Comparison of ENCODE assay signal across 19 cellular contexts in genomic region chr4:56080384-56080783, GRCh38.
DNase-seq lines count a peak whose midpoint lies in the region; ATAC-seq and TF ChIP-seq lines count a peak whose summit lies in the region.
"Had no signal": no experiment of that assay in that cellular context is flagged by ENCODE, and none has a peak within 500 bp of the region (broad histone marks: within the 10 kb centered on the region; RNA-seq: fewer than 3 reads in every experiment).

No MANE protein-coding gene starts in this region.

- no peak for TF ChIP-seq CTCF in HEK293 (tag by site-specific recombination; IDR thresholded peaks at IDR 0.05)
- no peak for TF ChIP-seq CTCF in colonic mucosa (IDR thresholded peaks at IDR 0.05)
- no peak for TF ChIP-seq CTCF in nephron progenitor cell (IDR thresholded peaks at IDR 0.05)
- no peak for TF ChIP-seq CTCF in foreskin keratinocyte (conservative IDR thresholded peaks at IDR 0.05)
- no peak for TF ChIP-seq CTCF in GM10248 (IDR thresholded peaks at IDR 0.05; ENCODE audit: control extremely low read depth, extremely low read depth, low read depth, missing control alignments)

- H3K9me3 ChIP-seq in HEK293 (ENCODE audit: control insufficient read depth, insufficient read depth, low read depth, low read length), result no peaks in the 10 kb centered on the region
- no peaks in the 10 kb centered on the region for H3K9me3 ChIP-seq in colonic mucosa
- H3K9me3 ChIP-seq: A549 had no signal

- peak; percentile 38 for DNase-seq in colonic mucosa
- DNase-seq in left kidney (ENCODE audit: low read depth, low spot score), result peak; percentile 87
- no peak for DNase-seq in nephron progenitor cell
- DNase-seq in foreskin keratinocyte, result no peak
- no peak for DNase-seq in GM10248 (ENCODE audit: extremely low spot score)
- no peak for DNase-seq in GM03348 (ENCODE audit: low spot score)
- DNase-seq in DMS153 treated with DMSO at 0.1 percent for 48 hours (lab: John Stamatoyannopoulos, UW; ENCODE audit: unreplicated experiment), result no peak
- DNase-seq: CD4-positive, alpha-beta memory T cell; DMS153; DMS79 treated with DMSO at 0.1 percent for 48 hours; GF-D8; HCEC 1CT; IMR-90 had no signal

- H3K27me3 ChIP-seq in colonic mucosa (no peaks in the 10 kb centered on the region), foreskin keratinocyte (peaks cover 4% of the 10 kb centered on the region)
- H3K27me3 ChIP-seq: BLaER1 had no signal

- peaks cover 31% of the 10 kb centered on the region for H3K36me3 Mint-ChIP-seq in nephron progenitor cell (ENCODE audit: low read depth)
- H3K36me3 Mint-ChIP-seq: CD14-positive monocyte; CD4-positive, alpha-beta memory T cell had no signal

- intact Hi-C loops in colonic mucosa (cut with DNase I), result no loop called here

- ATAC-seq in foreskin keratinocyte, result no peak
- ATAC-seq: A549, GM23338 had no signal

- no peak overlapping the region for H3K9ac ChIP-seq in colonic mucosa (ENCODE audit: low read depth in 2 of 2, low read length in 2 of 2)
- H3K9ac ChIP-seq: BLaER1 had no signal

- H3K27ac ChIP-seq in HEK293 (ENCODE audit: extremely low read depth, low read depth, low read length) (no peak overlapping the region), colonic mucosa (no peak overlapping the region), foreskin keratinocyte (no peak overlapping the region)
- H3K27ac ChIP-seq: 22Rv1, A549, BLaER1 had no signal

- peaks cover 3% of the 10 kb centered on the region for H3K4me1 ChIP-seq in HEK293 (ENCODE audit: control insufficient read depth, insufficient read depth, low read length)
- H3K4me1 ChIP-seq in colonic mucosa, result no peaks in the 10 kb centered on the region
- no peaks in the 10 kb centered on the region for H3K4me1 ChIP-seq in foreskin keratinocyte
- H3K4me1 ChIP-seq: A549 had no signal

- H3K4me1 Mint-ChIP-seq in nephron progenitor cell, result peaks cover 52% of the 10 kb centered on the region
- H3K4me1 Mint-ChIP-seq: CD14-positive monocyte; CD4-positive, alpha-beta memory T cell had no signal

- H3K4me3 ChIP-seq in HEK293 (ENCODE audit: low read depth, low read length), result no peak overlapping the region
- H3K4me3 ChIP-seq in colonic mucosa, result no peak overlapping the region
- H3K4me3 ChIP-seq: A549, BLaER1, GM23338 had no signal

- H3K27me3 Mint-ChIP-seq in nephron progenitor cell (ENCODE audit: low read depth, poor library complexity), result no peaks in the 10 kb centered on the region

- H3K27ac Mint-ChIP-seq in nephron progenitor cell, result peak overlapping the region; percentile 83
- H3K27ac Mint-ChIP-seq: CD14-positive monocyte; CD4-positive, alpha-beta memory T cell; GM23338 had no signal

- peaks cover 14% of the 10 kb centered on the region for H3K9me3 Mint-ChIP-seq in nephron progenitor cell

- CTCF ChIA-PET in HEK293 (lab: Yijun Ruan, JAX) (no interaction called here), GM10248 (lab: Yijun Ruan, JAX) (interaction anchor here (1.4 kb wide), 1 partner anchor 10 kb away, joined by 3 read pairs; no protein-coding TSS in a partner anchor)

- POLR2A ChIA-PET in HEK293 (lab: Yijun Ruan, JAX), result no interaction called here
- POLR2A ChIA-PET in GM10248 (lab: Yijun Ruan, JAX), result no interaction called here

- H3K4me3 Mint-ChIP-seq in nephron progenitor cell, result no peak overlapping the region
- H3K4me3 Mint-ChIP-seq: CD14-positive monocyte; CD4-positive, alpha-beta memory T cell; GM23338 had no signal

- H3K36me3 ChIP-seq in HEK293 (ENCODE audit: control insufficient read depth in 2 of 2, insufficient read depth in 1 of 2, low read length in 2 of 2) (no peaks in the 10 kb centered on the region), colonic mucosa (no peaks in the 10 kb centered on the region)

TF ChIP-seq in HEK293, 187 proteins besides CTCF, POLR2A, EP300 and RAD21 (continues in another document):
- TF ChIP-seq, protein P1, sequence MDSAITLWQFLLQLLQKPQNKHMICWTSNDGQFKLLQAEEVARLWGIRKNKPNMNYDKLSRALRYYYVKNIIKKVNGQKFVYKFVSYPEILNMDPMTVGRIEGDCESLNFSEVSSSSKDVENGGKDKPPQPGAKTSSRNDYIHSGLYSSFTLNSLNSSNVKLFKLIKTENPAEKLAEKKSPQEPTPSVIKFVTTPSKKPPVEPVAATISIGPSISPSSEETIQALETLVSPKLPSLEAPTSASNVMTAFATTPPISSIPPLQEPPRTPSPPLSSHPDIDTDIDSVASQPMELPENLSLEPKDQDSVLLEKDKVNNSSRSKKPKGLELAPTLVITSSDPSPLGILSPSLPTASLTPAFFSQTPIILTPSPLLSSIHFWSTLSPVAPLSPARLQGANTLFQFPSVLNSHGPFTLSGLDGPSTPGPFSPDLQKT (IDR thresholded peaks at IDR 0.05; ENCODE audit: borderline replicate concordance, low read depth, low read length), result no peak
- TF ChIP-seq YY2 (tag by site-specific recombination; IDR thresholded peaks at IDR 0.05) (no peak), ZNF776 (tag by site-specific recombination; IDR thresholded peaks at IDR 0.05; ENCODE audit: borderline replicate concordance) (no peak), PRDM1 (tag by site-specific recombination; IDR thresholded peaks at IDR 0.05) (no peak), ZNF423 (tag by site-specific recombination; IDR thresholded peaks at IDR 0.05) (no peak), ZNF530 (tag by site-specific recombination; IDR thresholded peaks at IDR 0.05; ENCODE audit: low read depth) (no peak), ZNF175 (tag by site-specific recombination; IDR thresholded peaks at IDR 0.05) (no peak), GLIS2 (tag by site-specific recombination; IDR thresholded peaks at IDR 0.05) (no peak), ZNF501 (tag by site-specific recombination; IDR thresholded peaks at IDR 0.05) (0 out of 2 replicates have a peak, but pooled peaks have one; percentile 22), ZBTB7A (tag by site-specific recombination; IDR thresholded peaks at IDR 0.05; ENCODE audit: low read depth) (no peak), ZNF449 (tag by site-specific recombination; IDR thresholded peaks at IDR 0.05) (no peak), REPIN1 (tag by site-specific recombination; IDR thresholded peaks at IDR 0.05; ENCODE audit: low read depth) (no peak), FEZF1 (tag by site-specific recombination; IDR thresholded peaks at IDR 0.05) (peak; percentile 72), ZNF133 (tag by site-specific recombination; IDR thresholded peaks at IDR 0.05) (no peak), ZNF169 (tag by site-specific recombination; IDR thresholded peaks at IDR 0.05) (no peak), ZNF16 (tag by site-specific recombination; IDR thresholded peaks at IDR 0.05; ENCODE audit: low read depth) (no peak), ZBTB10 (tag by site-specific recombination; IDR thresholded peaks at IDR 0.05) (no peak)
- TF ChIP-seq, protein P2, sequence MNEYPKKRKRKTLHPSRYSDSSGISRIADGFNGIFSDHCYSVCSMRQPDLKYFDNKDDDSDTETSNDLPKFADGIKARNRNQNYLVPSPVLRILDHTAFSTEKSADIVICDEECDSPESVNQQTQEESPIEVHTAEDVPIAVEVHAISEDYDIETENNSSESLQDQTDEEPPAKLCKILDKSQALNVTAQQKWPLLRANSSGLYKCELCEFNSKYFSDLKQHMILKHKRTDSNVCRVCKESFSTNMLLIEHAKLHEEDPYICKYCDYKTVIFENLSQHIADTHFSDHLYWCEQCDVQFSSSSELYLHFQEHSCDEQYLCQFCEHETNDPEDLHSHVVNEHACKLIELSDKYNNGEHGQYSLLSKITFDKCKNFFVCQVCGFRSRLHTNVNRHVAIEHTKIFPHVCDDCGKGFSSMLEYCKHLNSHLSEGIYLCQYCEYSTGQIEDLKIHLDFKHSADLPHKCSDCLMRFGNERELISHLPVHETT (tag by site-specific recombination; IDR thresholded peaks at IDR 0.05), result no peak
- TF ChIP-seq, protein P3, sequence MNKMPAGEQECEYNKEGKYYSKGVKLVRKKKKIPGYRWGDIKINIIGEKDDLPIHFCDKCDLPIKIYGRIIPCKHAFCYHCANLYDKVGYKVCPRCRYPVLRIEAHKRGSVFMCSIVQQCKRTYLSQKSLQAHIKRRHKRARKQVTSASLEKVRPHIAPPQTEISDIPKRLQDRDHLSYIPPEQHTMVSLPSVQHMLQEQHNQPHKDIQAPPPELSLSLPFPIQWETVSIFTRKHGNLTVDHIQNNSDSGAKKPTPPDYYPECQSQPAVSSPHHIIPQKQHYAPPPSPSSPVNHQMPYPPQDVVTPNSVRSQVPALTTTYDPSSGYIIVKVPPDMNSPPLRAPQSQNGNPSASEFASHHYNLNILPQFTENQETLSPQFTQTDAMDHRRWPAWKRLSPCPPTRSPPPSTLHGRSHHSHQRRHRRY (tag by site-specific recombination; IDR thresholded peaks at IDR 0.05), result no peak

Comparison
In these comparisons a context has a peak if more than half of its experiments do, and no peak if none do; other contexts are left out.
1. DNase-seq: peak in colonic mucosa (single experiment) and left kidney (single experiment); none in nephron progenitor cell (single experiment), foreskin keratinocyte (0 of 2), GM10248 (single experiment), GM03348 (single experiment) and DMS153 treated with DMSO at 0.1 percent for 48 hours (single experiment).